Comparison of ENCODE assay signal across 8 cellular contexts in the genomic region with DNA sequence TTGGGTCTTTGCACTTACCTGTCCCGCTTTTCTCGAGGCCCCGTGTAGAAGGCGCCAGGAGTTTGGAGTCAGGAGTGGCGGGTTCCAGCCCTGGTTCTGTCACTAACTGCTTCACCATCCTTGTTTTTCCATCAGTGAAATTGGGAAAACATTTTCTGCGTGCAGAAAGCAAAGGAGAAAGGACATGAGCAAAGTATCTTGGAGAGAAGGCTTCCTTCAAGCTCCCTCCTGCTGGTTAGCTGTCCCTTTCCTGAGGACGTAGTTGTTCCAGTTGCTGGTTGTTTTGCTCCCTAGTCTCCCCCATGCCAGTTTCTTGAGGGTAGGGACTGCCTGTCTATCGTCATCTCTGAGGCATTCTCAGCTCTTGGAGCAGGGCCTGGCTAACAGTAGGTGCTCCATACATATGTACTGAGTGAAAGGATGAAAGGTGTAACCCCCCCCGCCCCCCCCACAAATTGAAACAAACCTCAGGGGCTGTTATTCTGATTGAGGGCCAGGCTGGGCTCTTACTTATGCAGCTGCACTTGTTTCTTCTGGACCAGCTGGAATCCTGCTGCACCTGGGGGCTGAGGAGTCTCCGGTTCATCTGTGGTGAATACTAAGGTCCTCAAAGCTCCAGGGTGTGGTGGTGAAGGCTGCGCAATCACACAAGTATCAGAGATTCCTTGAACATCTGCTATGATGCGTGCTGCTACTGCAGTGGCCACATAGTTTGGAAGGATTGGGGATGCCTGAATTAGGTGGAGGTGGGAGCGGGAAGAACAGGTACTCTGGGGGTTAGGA. TPM values are rescaled to one million over a fixed set of nuclear protein-coding genes. Genes with fewer than 3 reads are reported as not detected.
DNase-seq lines count a peak whose midpoint lies in the region; ATAC-seq and TF ChIP-seq lines count a peak whose summit lies in the region.

No MANE protein-coding gene starts in this region.

- intact Hi-C loops in PC-3 (cut with micrococcal nuclease) = loop anchor here (2.0 to 5.0 kb wide), 2 partner anchors 79 to 217 kb away; a partner anchor contains a TSS
- intact Hi-C loops in esophagus muscularis mucosa (cut with DNase I) = loop anchor here (10.0 kb wide), 1 partner anchor 225 kb away; no protein-coding TSS in a partner anchor

- H3K4me3 ChIP-seq in PC-3 (ENCODE audit: low read length) (peak overlapping the region; percentile 91), esophagus muscularis mucosa (peak overlapping the region; percentile 60 to 93 (median 75)), retinal pigment epithelial cell (ENCODE audit: low read length) (peak overlapping the region; percentile 83)

- H3K27me3 ChIP-seq in PC-3 (ENCODE audit: low read length) (no peaks in the 10 kb centered on the region), esophagus muscularis mucosa (no peaks in the 10 kb centered on the region)

- H3K9me3 ChIP-seq in PC-3 (ENCODE audit: low read length) (no peaks in the 10 kb centered on the region), esophagus muscularis mucosa (no peaks in the 10 kb centered on the region)

- CTCF ChIA-PET in PC-3 (lab: Charles Lee) = interaction anchor here (1.5 kb wide), 1 partner anchor 21 kb away, joined by 6 read pairs; no protein-coding TSS in a partner anchor

- H3K9ac ChIP-seq in PC-3 (ENCODE audit: low read length) = peak overlapping the region; percentile 66; the same call in 1 of the 2 replicates

- no peak for ATAC-seq in PC-3
- ATAC-seq in GM21619 (IDR thresholded peaks at IDR 0.05; ENCODE audit: unreplicated experiment) = no peak
- ATAC-seq in GM18520 (IDR thresholded peaks at IDR 0.05; ENCODE audit: unreplicated experiment) = no peak

- no peak overlapping the region for H3K27ac ChIP-seq in PC-3 (ENCODE audit: low read length)
- peak overlapping the region; percentile 90 to 95 (median 93) for H3K27ac ChIP-seq in esophagus muscularis mucosa (replicated peaks in 1 of 4)

- peaks cover 6% of the 10 kb centered on the region for H3F3A ChIP-seq in PC-3 (ENCODE audit: low read length, unreplicated experiment)

- H3K9me2 ChIP-seq in PC-3 (replicated peaks; ENCODE audit: low read length) = no peaks in the 10 kb centered on the region

- no peak for TF ChIP-seq POLR2A in esophagus muscularis mucosa (IDR thresholded peaks at IDR 0.05; ENCODE audit: low read depth)

- H2AFZ ChIP-seq in PC-3 (ENCODE audit: low read length) = peak overlapping the region; percentile 95

- BruUV-seq in PC-3 (replicated peaks; lab: Mats Ljungman, UMichigan) = no TSS peak

- peak; percentile 77 for DNase-seq in SIG-M5 treated with dmso at 0.1 percent for 504 hours (lab: John Stamatoyannopoulos, UW; ENCODE audit: unreplicated experiment)
- no peak for DNase-seq in SIG-M5 (lab: John Stamatoyannopoulos, UW)
- DNase-seq in PC-3 = no peak
- no peak for DNase-seq in esophagus muscularis mucosa (ENCODE audit: extremely low spot score)
- DNase-seq in retinal pigment epithelial cell (ENCODE audit: low read depth) = no peak
- DNase-seq in NCI-H1694 treated with DMSO at 0.1 percent for 48 hours (lab: John Stamatoyannopoulos, UW) = no peak

- H3K36me3 ChIP-seq in PC-3 (ENCODE audit: low read depth, low read length) (no peaks in the 10 kb centered on the region), esophagus muscularis mucosa (no peaks in the 10 kb centered on the region)

- H3K4me2 ChIP-seq in PC-3 (ENCODE audit: low read length) = peak overlapping the region; percentile 99

- 33% methylated on average over 12 of the region's 13 CpGs for WGBS in esophagus muscularis mucosa

- H3K79me2 ChIP-seq in PC-3 (ENCODE audit: low read length) = peaks cover 32% of the 10 kb centered on the region

- TF ChIP-seq CTCF in PC-3 (conservative IDR thresholded peaks at IDR 0.05; ENCODE audit: low read depth, low read length) (no peak), esophagus muscularis mucosa (IDR thresholded peaks at IDR 0.05) (no peak), retinal pigment epithelial cell (conservative IDR thresholded peaks at IDR 0.05; ENCODE audit: low read depth, low read length) (no peak)

- TF ChIP-seq EP300 in esophagus muscularis mucosa (IDR thresholded peaks at IDR 0.05) = no peak

- POLR2A ChIA-PET in PC-3 (lab: Charles Lee; ENCODE audit: unreplicated experiment) = interaction anchor here (0.6 to 1.1 kb wide), 2 partner anchors 79 to 307 kb away, joined by 3 to 5 read pairs; a partner anchor contains a TSS

- no peaks in the 10 kb centered on the region for H4K20me1 ChIP-seq in PC-3 (ENCODE audit: low read length)

- H3K4me1 ChIP-seq in PC-3 (ENCODE audit: insufficient read depth, low read length) (peaks cover 58% of the 10 kb centered on the region), esophagus muscularis mucosa (peaks cover 60 to 65% (median 63%) of the 10 kb centered on the region in 4 donors)

RNA-seq across cellular contexts. Expression of a gene that starts 1.0 kb away (rescaled TPM):
- total RNA-seq in PC-3 (2014; rRNA removed) = 11.3 and 15.6 TPM in 2 replicates
- 10 to 100 TPM; 39.9 to 48.4 (median 44.4) TPM for total RNA-seq in esophagus muscularis mucosa

RNA-seq across cellular contexts. Expression of a gene that starts 20.8 kb away (rescaled TPM):
- 40.5 and 45.0 TPM in 2 replicates for total RNA-seq in PC-3 (2014; rRNA removed)
- total RNA-seq in esophagus muscularis mucosa = 10 to 100 TPM; 48.5 to 59.7 (median 49.3) TPM
